Comparison of ENCODE assay signal across 1 cellular context in the genomic region with DNA sequence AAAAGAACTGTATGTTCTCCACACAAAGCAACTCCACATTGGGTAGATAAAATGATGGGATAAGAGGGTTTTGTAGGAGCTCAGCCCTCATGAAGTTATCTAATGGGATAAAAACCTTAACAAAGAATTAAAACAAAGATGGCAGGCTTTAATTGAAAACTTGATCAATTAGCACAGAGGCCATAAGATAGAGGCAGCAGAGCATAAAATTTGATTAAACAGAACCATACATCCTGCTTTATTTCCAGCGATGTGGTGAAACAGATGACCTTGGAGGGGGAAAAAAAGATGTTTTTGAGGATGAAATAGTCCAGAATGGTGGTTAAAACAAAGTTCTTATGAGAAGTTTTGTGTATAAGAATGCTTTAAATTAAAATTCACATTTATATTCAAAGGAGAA.
TF ChIP-seq lines count a peak whose summit lies in the region.

No MANE protein-coding gene starts in this region.

TF ChIP-seq in SK-N-SH treated with all-trans-retinoic acid at 6 μM for 48 hours, 23 proteins besides CTCF, POLR2A, EP300 and RAD21 (continued from another document):
- TF ChIP-seq, protein P1, sequence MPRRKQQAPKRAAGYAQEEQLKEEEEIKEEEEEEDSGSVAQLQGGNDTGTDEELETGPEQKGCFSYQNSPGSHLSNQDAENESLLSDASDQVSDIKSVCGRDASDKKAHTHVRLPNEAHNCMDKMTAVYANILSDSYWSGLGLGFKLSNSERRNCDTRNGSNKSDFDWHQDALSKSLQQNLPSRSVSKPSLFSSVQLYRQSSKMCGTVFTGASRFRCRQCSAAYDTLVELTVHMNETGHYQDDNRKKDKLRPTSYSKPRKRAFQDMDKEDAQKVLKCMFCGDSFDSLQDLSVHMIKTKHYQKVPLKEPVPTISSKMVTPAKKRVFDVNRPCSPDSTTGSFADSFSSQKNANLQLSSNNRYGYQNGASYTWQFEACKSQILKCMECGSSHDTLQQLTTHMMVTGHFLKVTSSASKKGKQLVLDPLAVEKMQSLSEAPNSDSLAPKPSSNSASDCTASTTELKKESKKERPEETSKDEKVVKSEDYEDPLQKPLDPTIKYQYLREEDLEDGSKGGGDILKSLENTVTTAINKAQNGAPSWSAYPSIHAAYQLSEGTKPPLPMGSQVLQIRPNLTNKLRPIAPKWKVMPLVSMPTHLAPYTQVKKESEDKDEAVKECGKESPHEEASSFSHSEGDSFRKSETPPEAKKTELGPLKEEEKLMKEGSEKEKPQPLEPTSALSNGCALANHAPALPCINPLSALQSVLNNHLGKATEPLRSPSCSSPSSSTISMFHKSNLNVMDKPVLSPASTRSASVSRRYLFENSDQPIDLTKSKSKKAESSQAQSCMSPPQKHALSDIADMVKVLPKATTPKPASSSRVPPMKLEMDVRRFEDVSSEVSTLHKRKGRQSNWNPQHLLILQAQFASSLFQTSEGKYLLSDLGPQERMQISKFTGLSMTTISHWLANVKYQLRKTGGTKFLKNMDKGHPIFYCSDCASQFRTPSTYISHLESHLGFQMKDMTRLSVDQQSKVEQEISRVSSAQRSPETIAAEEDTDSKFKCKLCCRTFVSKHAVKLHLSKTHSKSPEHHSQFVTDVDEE (CRISPR knock-in tag; IDR thresholded peaks at IDR 0.05): no peak
- TF ChIP-seq GLIS3 (CRISPR knock-in tag; IDR thresholded peaks at IDR 0.05) (no peak), ISL1 (CRISPR knock-in tag; IDR thresholded peaks at IDR 0.05) (no peak), ZFP30 (CRISPR knock-in tag; IDR thresholded peaks at IDR 0.05) (no peak), CSDC2 (CRISPR knock-in tag; IDR thresholded peaks at IDR 0.05) (no peak), BACH2 (CRISPR knock-in tag; IDR thresholded peaks at IDR 0.05; ENCODE audit: borderline replicate concordance) (no peak), ZFP3 (CRISPR knock-in tag; IDR thresholded peaks at IDR 0.05) (peak; percentile 54; the same call in 1 of the 2 replicates)
- TF ChIP-seq, protein P2, sequence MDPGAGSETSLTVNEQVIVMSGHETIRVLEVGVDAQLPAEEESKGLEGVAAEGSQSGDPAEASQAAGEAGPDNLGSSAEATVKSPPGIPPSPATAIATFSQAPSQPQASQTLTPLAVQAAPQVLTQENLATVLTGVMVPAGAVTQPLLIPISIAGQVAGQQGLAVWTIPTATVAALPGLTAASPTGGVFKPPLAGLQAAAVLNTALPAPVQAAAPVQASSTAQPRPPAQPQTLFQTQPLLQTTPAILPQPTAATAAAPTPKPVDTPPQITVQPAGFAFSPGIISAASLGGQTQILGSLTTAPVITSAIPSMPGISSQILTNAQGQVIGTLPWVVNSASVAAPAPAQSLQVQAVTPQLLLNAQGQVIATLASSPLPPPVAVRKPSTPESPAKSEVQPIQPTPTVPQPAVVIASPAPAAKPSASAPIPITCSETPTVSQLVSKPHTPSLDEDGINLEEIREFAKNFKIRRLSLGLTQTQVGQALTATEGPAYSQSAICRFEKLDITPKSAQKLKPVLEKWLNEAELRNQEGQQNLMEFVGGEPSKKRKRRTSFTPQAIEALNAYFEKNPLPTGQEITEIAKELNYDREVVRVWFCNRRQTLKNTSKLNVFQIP (CRISPR knock-in tag; IDR thresholded peaks at IDR 0.05; ENCODE audit: borderline replicate concordance, low read depth): no peak
